21 cellular contexts compared by ENCODE assay signal in genomic region chr15:58967479-58967878, GRCh38. TPM values are rescaled to one million over a fixed set of nuclear protein-coding genes. Genes with fewer than 3 reads are reported as not detected.
DNase-seq lines count a peak whose midpoint lies in the region; ATAC-seq, FAIRE-seq and TF ChIP-seq lines count a peak whose summit lies in the region.
"Had no signal": no experiment of that assay in that cellular context is flagged by ENCODE, and none has a peak within 500 bp of the region (broad histone marks: within the 10 kb centered on the region; RNA-seq: fewer than 3 reads in every experiment).

No MANE protein-coding gene starts in this region.

- peaks cover 6% of the 10 kb centered on the region; the same call in 1 of the 2 replicates for H3F3A ChIP-seq in GM23248 (ENCODE audit: insufficient read depth)

- POLR2A ChIA-PET in A549 (lab: Yijun Ruan, JAX) = no interaction called here
- POLR2A ChIA-PET in K562 (lab: Yijun Ruan, JAX) = interaction anchor here (0.5 to 1.6 kb wide), 3 partner anchors 8 to 591 kb away, joined by 3 read pairs; no protein-coding TSS in a partner anchor

- H2AFZ ChIP-seq in GM23248 (0 out of 2 replicates have a peak overlapping the region, but pooled peaks have one; percentile 0), K562 (ENCODE audit: low read depth, low read length) (no peak overlapping the region)

- H3K4me2 ChIP-seq in A549 (no peak overlapping the region), GM23248 (ENCODE audit: unreplicated experiment) (no peak overlapping the region), K562 (ENCODE audit: insufficient read depth, low read length) (no peak overlapping the region)
- H3K4me2 ChIP-seq: BLaER1 treated with 17β-estradiol and CSF1 and Interleukin-3, amounts not matched to agents 10 nM and 100 nM had no signal

- no peaks in the 10 kb centered on the region for H3K27me3 ChIP-seq in GM23248 (replicated peaks; ENCODE audit: insufficient read depth)
- H3K27me3 ChIP-seq in K562 (ENCODE audit: control insufficient read depth in 2 of 2, insufficient read depth in 2 of 2, low read length in 2 of 2) = no peaks in the 10 kb centered on the region; a peak in 2 of 5 replicates
- H3K27me3 ChIP-seq: BLaER1 treated with 17β-estradiol and CSF1 and Interleukin-3, amounts not matched to agents 10 nM and 100 nM had no signal

- H3K9ac ChIP-seq in GM23248 = no peak overlapping the region
- H3K9ac ChIP-seq in K562 (ENCODE audit: insufficient read depth in 1 of 2, low read depth in 2 of 2, low read length in 2 of 2) = no peak overlapping the region
- H3K9ac ChIP-seq: BLaER1 treated with 17β-estradiol and CSF1 and Interleukin-3, amounts not matched to agents 10 nM and 100 nM had no signal

- no peaks in the 10 kb centered on the region for H3K79me2 ChIP-seq in GM23248 (ENCODE audit: insufficient read depth)
- H3K79me2 ChIP-seq in K562 (ENCODE audit: control insufficient read depth, insufficient read depth, low read length) = no peaks in the 10 kb centered on the region

- H3K9me3 ChIP-seq in A549 = no peaks in the 10 kb centered on the region
- no peaks in the 10 kb centered on the region for H3K9me3 ChIP-seq in GM23248 (ENCODE audit: low read depth)
- H3K9me3 ChIP-seq in K562 (replicated peaks; ENCODE audit: control insufficient read depth, insufficient read depth, low read depth, low read length) = peaks cover 2% of the 10 kb centered on the region; the same call in 1 of the 2 replicates
- H3K9me3 ChIP-seq: BLaER1 treated with 17β-estradiol and CSF1 and Interleukin-3, amounts not matched to agents 10 nM and 100 nM; Caco-2 had no signal

- no peaks in the 10 kb centered on the region for H4K20me1 ChIP-seq in GM23248 (ENCODE audit: insufficient read depth)
- H4K20me1 ChIP-seq in K562 (replicated peaks; ENCODE audit: control insufficient read depth, insufficient read depth, low read length) = no peaks in the 10 kb centered on the region
- H4K20me1 ChIP-seq: BLaER1 treated with 17β-estradiol and CSF1 and Interleukin-3, amounts not matched to agents 10 nM and 100 nM had no signal

- H3K36me3 ChIP-seq in GM23248 (ENCODE audit: low read depth) = no peaks in the 10 kb centered on the region
- H3K36me3 ChIP-seq in K562 (ENCODE audit: control insufficient read depth, insufficient read depth, low read length) = no peaks in the 10 kb centered on the region
- H3K36me3 ChIP-seq: BLaER1 treated with 17β-estradiol and CSF1 and Interleukin-3, amounts not matched to agents 10 nM and 100 nM had no signal

- 48% methylated on average over 2 of the region's 2 CpGs for WGBS in A549 (ENCODE audit: missing lambda C conversion rate)
- WGBS in GM23248 (ENCODE audit: low coverage in 1 of 2, low lambda C conversion rate in 2 of 2, missing lambda C conversion rate in 2 of 2), 2 experiments = 91 to 95% methylated on average over 2 of the region's 2 CpGs
- 0% methylated on average over 2 of the region's 2 CpGs for WGBS in K562 (ENCODE audit: insufficient coverage, low coverage, missing lambda C conversion rate)

- H3K27ac ChIP-seq in A549 (no peak overlapping the region), GM23248 (no peak overlapping the region), K562 (ENCODE audit: extremely low read depth, low read depth, low read length) (no peak overlapping the region)
- H3K27ac ChIP-seq: BLaER1 treated with 17β-estradiol and CSF1 and Interleukin-3, amounts not matched to agents 10 nM and 100 nM; C4-2B had no signal

- in situ Hi-C loops in GM23248 (cut with MboI) (no loop called here), K562 (cut with MboI) (no loop called here)

- H3K9me2 ChIP-seq in GM23248 (ENCODE audit: insufficient read depth) = no peaks in the 10 kb centered on the region

- no peak overlapping the region for H3K4me3 ChIP-seq in A549
- no peak overlapping the region for H3K4me3 ChIP-seq in GM23248
- H3K4me3 ChIP-seq in K562 = no peak overlapping the region
- H3K4me3 ChIP-seq: BLaER1 treated with 17β-estradiol and CSF1 and Interleukin-3, amounts not matched to agents 10 nM and 100 nM had no signal

- DNase-seq in A549 (ENCODE audit: low read depth in 1 of 2, low spot score in 1 of 2) (no peak), GM23248 (no peak), K562 (ENCODE audit: extremely low read depth in 1 of 4, low spot score in 3 of 4) (no peak), Right ventricle myocardium inferior (ENCODE audit: missing footprints) (no peak), NCI-H524 treated with DMSO at 0.1 percent for 48 hours (lab: John Stamatoyannopoulos, UW) (no peak), retina (no peak)
- DNase-seq: 8988T; AML-193; Caco-2; Calu3; CD4-positive, alpha-beta T cell; CD8-positive, alpha-beta T cell; DMS79 treated with DMSO at 0.1 percent for 48 hours; GF-D8 had no signal

- TF ChIP-seq RAD21 in A549 (conservative IDR thresholded peaks at IDR 0.05 in 1 of 2, IDR thresholded peaks at IDR 0.05 in 1 of 2) (no peak), K562 (CRISPR knock-in tag; conservative IDR thresholded peaks at IDR 0.05 in 1 of 2, IDR thresholded peaks at IDR 0.05 in 1 of 2) (no peak)

- intact Hi-C loops in K562 (cut with micrococcal nuclease) = no loop called here
- intact Hi-C loops in Right ventricle myocardium inferior (cut with DNase I) = no loop called here

- H3K9me1 ChIP-seq in K562 (ENCODE audit: control insufficient read depth, insufficient read depth, low read length) = no peaks in the 10 kb centered on the region

- FAIRE-seq in A549 (lab: Jason Lieb, UNC) (no peak), K562 (lab: Jason Lieb, UNC) (no peak)
- FAIRE-seq: A204.1, D721Med, G401.6, GM12891, GM19239 had no signal

- TF ChIP-seq POLR2A in A549 (IDR thresholded peaks at IDR 0.05; ENCODE audit: low read length) = no peak
- TF ChIP-seq POLR2A in K562 (conservative IDR thresholded peaks at IDR 0.05) = no peak

- H3K4me1 ChIP-seq in A549 (peaks cover 11% of the 10 kb centered on the region), GM23248 (ENCODE audit: insufficient read depth) (peaks cover 21% of the 10 kb centered on the region), K562 (replicated peaks in 1 of 2; ENCODE audit: control insufficient read depth in 2 of 2, insufficient read depth in 2 of 2, low read length in 2 of 2) (no peaks in the 10 kb centered on the region)
- H3K4me1 ChIP-seq: BLaER1 treated with 17β-estradiol and CSF1 and Interleukin-3, amounts not matched to agents 10 nM and 100 nM; Caco-2 had no signal

- no peak for TF ChIP-seq EP300 in A549 (IDR thresholded peaks at IDR 0.05)
- no peak for TF ChIP-seq EP300 in K562 (IDR thresholded peaks at IDR 0.05; ENCODE audit: low read length)

- no TSS peak for BruUV-seq in K562 (replicated peaks; lab: Mats Ljungman, UMichigan)

- CTCF ChIA-PET in A549 (lab: Yijun Ruan, JAX) (interaction anchor here (0.8 to 2.6 kb wide), 8 partner anchors 10 to 754 kb away, joined by 3 to 24 read pairs (median 4); no protein-coding TSS in a partner anchor), K562 (lab: Yijun Ruan, JAX; ENCODE audit: low intra/inter-chr PET ratio) (no interaction called here)

- TF ChIP-seq CTCF in A549 (IDR thresholded peaks at IDR 0.05) (no peak), K562 (IDR thresholded peaks at IDR 0.05 in 2 of 3, conservative IDR thresholded peaks at IDR 0.05 in 1 of 3; ENCODE audit: insufficient read depth in 2 of 3, low read depth in 1 of 3, low read length in 3 of 3) (no peak)

- ATAC-seq in A549 = no peak
- ATAC-seq in K562 = no peak
- ATAC-seq in Right ventricle myocardium inferior = no peak
- ATAC-seq: CD8-positive, alpha-beta T cell had no signal

RNA-seq across cellular contexts. Expression of gene RNF111, which starts 20.0 kb away (rescaled TPM):
- polyA plus RNA-seq in A549 (2011; rRNA removed) (42.7 and 46.9 TPM in 2 replicates), A549 (2017; fragmentation: RNase III; extraction: RNeasy Plus Mini Kit Qiagen cat#74134 plus additional on column Dnase treatment) (21.8 to 25.5 TPM (median 25.0 TPM) in 3 replicates), GM23248 (2016; fragmentation: Nextera tagmentation; extraction: Ambion mirVana) (22.6 and 24.4 TPM in 2 replicates), K562 (2011; rRNA removed) (22.8 and 32.9 TPM in 2 replicates), K562 (2014; fragmentation: Illumina TruSeq; extraction: Trizol) (14.5 and 15.2 TPM in 2 replicates), K562 (2014; fragmentation: Nextera tagmentation; extraction: Ambion mirVana) (1 to 10 TPM; 7.9 to 8.5 TPM), K562 (2014; rRNA removed) (9.4 and 11.2 TPM in 2 replicates)
- 10.9 and 19.3 TPM in 2 replicates for polyA plus RNA-seq in A549 (2012; cell fraction: cytosol; rRNA removed)
- polyA plus RNA-seq in A549 (2012; cell fraction: nucleus; rRNA removed) = 18.5 and 22.7 TPM in 2 replicates
- 143 and 197 TPM in 2 replicates for polyA minus RNA-seq in A549 (2011; rRNA and poly(A)+ RNA removed)
- 17.8 and 27.9 TPM in 2 replicates for total RNA-seq in GM23248 (2014; rRNA removed; shearing (Covaris generic))
- total RNA-seq in K562 (2011; cell fraction: chromatin; rRNA removed; ENCODE audit: low replicate concordance) = 50.0 and 114 TPM in 2 replicates
- 27.3 and 36.6 TPM in 2 replicates for total RNA-seq in K562 (2011; cell fraction: nucleolus; rRNA removed)
- total RNA-seq in K562 (2011; cell fraction: nucleoplasm; rRNA removed) = 42.4 and 45.5 TPM in 2 replicates
- total RNA-seq in K562 (2014; rRNA removed) (9.5 and 14.0 TPM in 2 replicates), K562 (2014; rRNA removed; fragmentation: Illumina TruSeq; extraction: Trizol) (14.4 and 20.6 TPM in 2 replicates), K562 (2015; rRNA removed; fragmentation: Illumina TruSeq; extraction: Trizol) (15.8 and 18.7 TPM in 2 replicates), K562 (2021) (21.4 and 26.0 TPM in 2 replicates), Right ventricle myocardium inferior (22.2 TPM)
- 17.7 and 22.8 TPM in 2 replicates for polyA plus RNA-seq in K562 (2011; cell fraction: cytosol; rRNA removed)
- polyA plus RNA-seq in K562 (2011; cell fraction: nucleus; rRNA removed) = 44.1 and 50.0 TPM in 2 replicates
- 13.6 and 17.5 TPM in 2 replicates for polyA plus RNA-seq in K562 (2012)
- 66.5 and 82.2 TPM in 2 replicates for polyA minus RNA-seq in K562 (2011; rRNA and poly(A)+ RNA removed)
- 27.5 and 33.1 TPM in 2 replicates for polyA minus RNA-seq in K562 (2011; cell fraction: cytosol; rRNA and poly(A)+ RNA removed)
- 43.5 and 49.8 TPM in 2 replicates for polyA minus RNA-seq in K562 (2011; cell fraction: nucleus; rRNA and poly(A)+ RNA removed)

RNA-seq across cellular contexts. Expression of gene SLTM, which starts 34.0 kb away (rescaled TPM):
- polyA plus RNA-seq in A549 (2011; rRNA removed) (89.0 and 93.5 TPM in 2 replicates), A549 (2017; fragmentation: RNase III; extraction: RNeasy Plus Mini Kit Qiagen cat#74134 plus additional on column Dnase treatment) (133 to 138 TPM (median 133 TPM) in 3 replicates), GM23248 (2016; fragmentation: Nextera tagmentation; extraction: Ambion mirVana) (54.3 and 58.9 TPM in 2 replicates), K562 (2011; rRNA removed) (38.6 and 39.5 TPM in 2 replicates), K562 (2014; fragmentation: Illumina TruSeq; extraction: Trizol) (107 and 132 TPM in 2 replicates), K562 (2014; fragmentation: Nextera tagmentation; extraction: Ambion mirVana) (10 to 100 TPM; 61.4 to 69.7 TPM), K562 (2014; rRNA removed) (99.3 and 102 TPM in 2 replicates)
- polyA plus RNA-seq in A549 (2012; cell fraction: cytosol; rRNA removed) = 45.9 and 59.3 TPM in 2 replicates
- polyA plus RNA-seq in A549 (2012; cell fraction: nucleus; rRNA removed) = 88.5 and 126 TPM in 2 replicates
- 61.2 and 70.6 TPM in 2 replicates for polyA minus RNA-seq in A549 (2011; rRNA and poly(A)+ RNA removed)
- total RNA-seq in GM23248 (2014; rRNA removed; shearing (Covaris generic)) = 31.4 and 47.2 TPM in 2 replicates
- total RNA-seq in K562 (2011; cell fraction: chromatin; rRNA removed; ENCODE audit: low replicate concordance) = 135 and 417 TPM in 2 replicates
- 73.4 and 74.5 TPM in 2 replicates for total RNA-seq in K562 (2011; cell fraction: nucleolus; rRNA removed)
- total RNA-seq in K562 (2011; cell fraction: nucleoplasm; rRNA removed) = 136 and 183 TPM in 2 replicates
- total RNA-seq in K562 (2014; rRNA removed) (113 and 118 TPM in 2 replicates), K562 (2014; rRNA removed; fragmentation: Illumina TruSeq; extraction: Trizol) (136 TPM in 2 replicates), K562 (2015; rRNA removed; fragmentation: Illumina TruSeq; extraction: Trizol) (154 and 163 TPM in 2 replicates), K562 (2021) (72.1 and 76.5 TPM in 2 replicates), Right ventricle myocardium inferior (49.2 TPM)
- polyA plus RNA-seq in K562 (2011; cell fraction: cytosol; rRNA removed) = 11.6 and 18.9 TPM in 2 replicates
- polyA plus RNA-seq in K562 (2011; cell fraction: nucleus; rRNA removed) = 114 and 120 TPM in 2 replicates
- polyA plus RNA-seq in K562 (2012) = 88.1 and 95.6 TPM in 2 replicates
- 72.6 and 90.1 TPM in 2 replicates for polyA minus RNA-seq in K562 (2011; rRNA and poly(A)+ RNA removed)
- 28.4 and 34.2 TPM in 2 replicates for polyA minus RNA-seq in K562 (2011; cell fraction: cytosol; rRNA and poly(A)+ RNA removed)
- polyA minus RNA-seq in K562 (2011; cell fraction: nucleus; rRNA and poly(A)+ RNA removed) = 94.8 and 155 TPM in 2 replicates

Comparison
In these comparisons a context has a peak if more than half of its experiments do, and no peak if none do; other contexts are left out.
1. Of the 35 proteins assayed by ChIP-seq in both K562 and A549: peak only in K562: none; only in A549: MAFK; in both: none; in neither: 34.